Comparison of ENCODE assay signal across 25 cellular contexts in genomic region chr4:1980561-1981041, GRCh38. TPM values are rescaled to one million over a fixed set of nuclear protein-coding genes. Genes with fewer than 3 reads are reported as not detected.
DNase-seq lines count a peak whose midpoint lies in the region; ATAC-seq and TF ChIP-seq lines count a peak whose summit lies in the region.
"Had no signal": no experiment of that assay in that cellular context is flagged by ENCODE, and none has a peak within 500 bp of the region (broad histone marks: within the 10 kb centered on the region; RNA-seq: fewer than 3 reads in every experiment).

No MANE protein-coding gene starts in this region.

- TF ChIP-seq CTCF in A673 (conservative IDR thresholded peaks at IDR 0.05; ENCODE audit: low read depth, low read length) (no peak), coronary artery (IDR thresholded peaks at IDR 0.05) (no peak)

- POLR2A ChIA-PET in A673 (lab: Charles Lee; ENCODE audit: low non-redundant PET): no interaction called here

- CTCF ChIA-PET in A673 (lab: Charles Lee): no interaction called here

- H3K27ac ChIP-seq in A673 (ENCODE audit: low read depth, low read length, poor library complexity, severe bottlenecking) (peak overlapping the region; percentile 33), coronary artery (no peak overlapping the region)
- H3K27ac ChIP-seq: C4-2B, gastrocnemius medialis, KMS-11, ovary, Peyer's patch, SJCRH30, tibial nerve had no signal

- BruUV-seq in A673 (replicated peaks; lab: Mats Ljungman, UMichigan): no TSS peak

- no peak overlapping the region for H3K4me3 ChIP-seq in A673 (ENCODE audit: low read depth, low read length, poor library complexity, severe bottlenecking)
- H3K4me3 ChIP-seq in H7 (ENCODE audit: insufficient read depth, low read depth, low read length): no peak overlapping the region
- H3K4me3 ChIP-seq in coronary artery: no peak overlapping the region
- H3K4me3 ChIP-seq: gastrocnemius medialis, ovary, Peyer's patch, SJCRH30, tibial nerve had no signal

- H3K27me3 ChIP-seq in A673 (replicated peaks; ENCODE audit: insufficient read depth, low read depth, low read length, poor library complexity): no peaks in the 10 kb centered on the region
- H3K27me3 ChIP-seq in H7 (ENCODE audit: control insufficient read depth, insufficient read depth, low read length): no peaks in the 10 kb centered on the region
- H3K27me3 ChIP-seq: gastrocnemius medialis, ovary, Peyer's patch, SJCRH30, tibial nerve had no signal

- intact Hi-C loops in A673 (cut with micrococcal nuclease; ENCODE audit: unreplicated experiment) (no loop called here), posterior vena cava (cut with DNase I) (no loop called here)

- H3K4me1 ChIP-seq in A673 (ENCODE audit: insufficient read depth, low read length, poor library complexity, severe bottlenecking): peaks cover 7% of the 10 kb centered on the region
- H3K4me1 ChIP-seq: gastrocnemius medialis, Peyer's patch, SJCRH30 had no signal

- no peaks in the 10 kb centered on the region for H3K9me3 ChIP-seq in A673 (ENCODE audit: low read depth, low read length, poor library complexity, severe bottlenecking)
- H3K9me3 ChIP-seq: gastrocnemius medialis, ovary, Peyer's patch, SJCRH30, tibial nerve had no signal

- ATAC-seq in HG03045 (IDR thresholded peaks at IDR 0.05; ENCODE audit: unreplicated experiment) (no peak), GM18519 (IDR thresholded peaks at IDR 0.05; ENCODE audit: low FRiP score, unreplicated experiment) (no peak)
- ATAC-seq: gastrocnemius medialis, left lobe of liver, T-cell had no signal

- H3K36me3 ChIP-seq in A673 (ENCODE audit: insufficient read depth, low read length, poor library complexity, severe bottlenecking) (peaks cover 98% of the 10 kb centered on the region), H7 (replicated peaks; ENCODE audit: control insufficient read depth, insufficient read depth, low read length) (peaks cover 18% of the 10 kb centered on the region)
- H3K36me3 ChIP-seq: ovary had no signal

- DNase-seq in A673 (ENCODE audit: low spot score) (no peak), H7 (peak; percentile 33), coronary artery (ENCODE audit: low spot score) (peak; percentile 62), posterior vena cava (ENCODE audit: low spot score) (peak; percentile 68), NCI-H2227 (lab: John Stamatoyannopoulos, UW; ENCODE audit: unreplicated experiment) (no peak)
- DNase-seq: activated CD4-positive, alpha-beta memory T cell treated with anti-CD3 and anti-CD28 coated beads, Interleukin-2, amount 10 ng/mL, durations not matched to agents 7 days and 5 days; activated gamma-delta T cell treated with Interleukin-2 at 50 U/mL for 16 hours; amniotic stem cell; gastrocnemius medialis; hippocampal formation; MM.1S; naive B cell; NCI-H2029; NCI-H2227 treated with DMSO at 0.1 percent for 48 hours; ovary; Peyer's patch; stimulated activated CD4-positive, alpha-beta T cell treated with anti-CD3 and anti-CD28 coated beads, Interleukin-1b, Interleukin-23, amount 100 ng/mL, for 48 hours had no signal

RNA-seq across cellular contexts. Expression of gene NELFA, which starts 28.2 kb away (rescaled TPM):
- total RNA-seq in A673 (2021): 58.3 and 59.3 TPM in 2 replicates
- 61.2 and 70.4 TPM in 2 replicates for total RNA-seq in H7 (2014; rRNA removed; shearing (Covaris generic))
- total RNA-seq in posterior vena cava: 10 to 100 TPM; 16.2 to 17.3 TPM

Comparison
In these comparisons a context has a peak if more than half of its experiments do, and no peak if none do; other contexts are left out.
1. DNase-seq: peak in H7 (single experiment), coronary artery (single experiment) and posterior vena cava (single experiment); none in A673 (single experiment) and NCI-H2227 (single experiment).